ENCODE assay signal across 19 cellular contexts in the genomic region with DNA sequence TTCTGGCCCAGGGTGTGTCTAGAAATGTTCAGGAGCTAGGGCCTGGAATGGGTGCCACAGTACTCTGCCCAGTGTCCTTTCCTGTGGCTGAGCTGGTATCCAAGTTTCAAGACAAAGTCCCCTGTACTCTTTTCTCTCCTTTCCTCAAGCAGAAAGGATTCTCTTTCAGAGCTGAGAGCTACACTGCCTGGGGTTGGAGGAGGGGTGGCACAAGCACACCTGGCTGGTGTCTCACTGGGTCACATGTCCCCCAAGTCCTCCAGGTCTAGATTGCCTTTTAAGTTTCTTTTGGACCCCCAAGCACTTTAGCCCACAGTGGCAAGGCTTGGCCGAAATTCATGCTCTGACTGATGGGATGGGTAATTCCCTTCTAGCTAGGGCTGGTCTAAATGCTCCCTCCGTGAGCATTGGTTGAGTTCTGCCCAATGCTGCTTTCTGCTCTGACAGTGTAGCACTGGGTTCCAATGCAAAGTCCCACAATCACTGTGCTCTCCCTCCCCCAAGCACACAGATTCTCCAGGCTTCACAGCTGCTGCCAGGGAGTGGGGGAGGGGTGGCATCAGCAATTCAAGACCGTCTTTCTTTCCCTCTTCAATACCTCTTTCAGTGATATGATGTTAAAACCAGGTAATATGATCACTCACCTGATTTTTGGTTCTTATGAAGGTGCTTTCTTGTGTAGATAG.
"Had no signal": no experiment of that assay in that cellular context is flagged by ENCODE, and none has a peak within 500 bp of the region (broad histone marks: within the 10 kb centered on the region; RNA-seq: fewer than 3 reads in every experiment).

No MANE protein-coding gene starts in this region.

- H3K9ac ChIP-seq: parathyroid adenoma had no signal

- H3K27me3 ChIP-seq: body of pancreas, colonic mucosa, left lung, neutrophil, thyroid gland had no signal

- H3K4me3 ChIP-seq: body of pancreas, colonic mucosa, esophagus muscularis mucosa, left lung, thyroid gland had no signal

- H3K4me1 ChIP-seq: body of pancreas, colonic mucosa, esophagus muscularis mucosa, left lung, parathyroid adenoma, thyroid gland had no signal

- H3K27ac Mint-ChIP-seq: activated B cell treated with CpG ODN at 0.5 μM for 24 hours; activated CD4-positive, alpha-beta T cell treated with anti-CD3 and anti-CD28 coated beads, Interleukin-2, amount 10 ng/mL, durations not matched to agents 24 days and 14 days; activated CD8-positive, alpha-beta T cell treated with anti-CD3 and anti-CD28 coated beads, Interleukin-2, amount 10 ng/mL, durations not matched to agents 7 days and 5 days; activated naive CD8-positive, alpha-beta T cell; activated T-cell treated with anti-CD3 and anti-CD28 coated beads, Interleukin-2, amount 50 U/mL, for 72 hours; stimulated activated memory B cell treated with anti-CD40 and anti-IgM and Interleukin-4, amounts not matched to agents 10 μg/mL and 1 μg/mL and 100 μg/mL, for 72 hours had no signal

- ATAC-seq: activated CD8-positive, alpha-beta T cell treated with anti-CD3 and anti-CD28 coated beads, Interleukin-2, amount 10 ng/mL, durations not matched to agents 7 days and 5 days; activated T-cell treated with anti-CD3 and anti-CD28 coated beads, Interleukin-2, amount 50 U/mL, for 72 hours; body of pancreas; left lung; naive thymus-derived CD8-positive, alpha-beta T cell; stimulated activated memory B cell treated with anti-CD40 and anti-IgM and Interleukin-4, amounts not matched to agents 10 μg/mL and 1 μg/mL and 100 μg/mL, for 72 hours had no signal

- H3K36me3 ChIP-seq: colonic mucosa, esophagus muscularis mucosa, left lung, neutrophil, thyroid gland had no signal

- H3K4me1 Mint-ChIP-seq: activated B cell treated with CpG ODN at 0.5 μM for 24 hours; activated CD4-positive, alpha-beta T cell treated with anti-CD3 and anti-CD28 coated beads, Interleukin-2, amount 10 ng/mL, durations not matched to agents 24 days and 14 days; naive thymus-derived CD8-positive, alpha-beta T cell; stimulated activated memory B cell treated with anti-CD40 and anti-IgM and Interleukin-4, amounts not matched to agents 10 μg/mL and 1 μg/mL and 100 μg/mL, for 72 hours had no signal

- H3K9me3 ChIP-seq: body of pancreas, colonic mucosa, esophagus muscularis mucosa, left lung, neutrophil, thyroid gland had no signal

- H3K36me3 Mint-ChIP-seq: activated naive CD8-positive, alpha-beta T cell; naive thymus-derived CD8-positive, alpha-beta T cell; stimulated activated memory B cell treated with anti-CD40 and anti-IgM and Interleukin-4, amounts not matched to agents 10 μg/mL and 1 μg/mL and 100 μg/mL, for 72 hours had no signal

- H3K27me3 Mint-ChIP-seq: activated B cell treated with CpG ODN at 0.5 μM for 24 hours; activated CD4-positive, alpha-beta T cell treated with anti-CD3 and anti-CD28 coated beads, Interleukin-2, amount 10 ng/mL, durations not matched to agents 24 days and 14 days; activated naive CD8-positive, alpha-beta T cell; stimulated activated memory B cell treated with anti-CD40 and anti-IgM and Interleukin-4, amounts not matched to agents 10 μg/mL and 1 μg/mL and 100 μg/mL, for 72 hours had no signal

- DNase-seq: activated B cell treated with CpG ODN at 0.5 μM for 24 hours; activated CD4-positive, alpha-beta T cell treated with anti-CD3 and anti-CD28 coated beads, Interleukin-2, amount 10 ng/mL, durations not matched to agents 24 days and 14 days; activated CD8-positive, alpha-beta memory T cell treated with anti-CD3 and anti-CD28 coated beads, Interleukin-2, amount 50 U/mL, for 4 hours; activated CD8-positive, alpha-beta T cell treated with anti-CD3 and anti-CD28 coated beads, Interleukin-2, amount 10 ng/mL, durations not matched to agents 7 days and 5 days; activated gamma-delta T cell; activated T-cell treated with anti-CD3 and anti-CD28 coated beads, Interleukin-2, amount 50 U/mL, for 72 hours; body of pancreas; central memory CD4-positive, alpha-beta T cell; colonic mucosa; left lung; mammary epithelial cell; naive thymus-derived CD8-positive, alpha-beta T cell; T-helper 2 cell; thyroid gland had no signal

- H3K27ac ChIP-seq: body of pancreas, colonic mucosa, esophagus muscularis mucosa, left lung, neutrophil, parathyroid adenoma, thyroid gland had no signal

- H3K4me3 Mint-ChIP-seq: activated B cell treated with CpG ODN at 0.5 μM for 24 hours; activated CD4-positive, alpha-beta T cell treated with anti-CD3 and anti-CD28 coated beads, Interleukin-2, amount 10 ng/mL, durations not matched to agents 24 days and 14 days; activated CD8-positive, alpha-beta T cell treated with anti-CD3 and anti-CD28 coated beads, Interleukin-2, amount 10 ng/mL, durations not matched to agents 7 days and 5 days; activated naive CD8-positive, alpha-beta T cell; activated T-cell treated with anti-CD3 and anti-CD28 coated beads, Interleukin-2, amount 50 U/mL, for 72 hours; naive thymus-derived CD8-positive, alpha-beta T cell; stimulated activated memory B cell treated with anti-CD40 and anti-IgM and Interleukin-4, amounts not matched to agents 10 μg/mL and 1 μg/mL and 100 μg/mL, for 72 hours had no signal

- H3K9me3 Mint-ChIP-seq: activated B cell treated with CpG ODN at 0.5 μM for 24 hours; activated CD4-positive, alpha-beta T cell treated with anti-CD3 and anti-CD28 coated beads, Interleukin-2, amount 10 ng/mL, durations not matched to agents 24 days and 14 days; activated T-cell treated with anti-CD3 and anti-CD28 coated beads, Interleukin-2, amount 50 U/mL, for 72 hours; naive thymus-derived CD8-positive, alpha-beta T cell; stimulated activated memory B cell treated with anti-CD40 and anti-IgM and Interleukin-4, amounts not matched to agents 10 μg/mL and 1 μg/mL and 100 μg/mL, for 72 hours had no signal
